ENCODE assay signal across 8 cellular contexts in genomic region chr1:155134858-155135415, GRCh38. TPM values are rescaled to one million over a fixed set of nuclear protein-coding genes. Genes with fewer than 3 reads are reported as not detected.
A peak's percentile ranks its signal among the peaks of the same experiment; 100 is the strongest.
DNase-seq lines count a peak whose midpoint lies in the region; ATAC-seq and TF ChIP-seq lines count a peak whose summit lies in the region.

No MANE protein-coding gene starts in this region.

- H3K4me3 ChIP-seq in HL-60 (replicated peaks; ENCODE audit: insufficient read depth, low read length): peak overlapping the region; percentile 79
- H3K4me3 ChIP-seq in foreskin fibroblast (ENCODE audit: low read depth in 1 of 2, low read length in 2 of 2): peak overlapping the region; percentile 54 to 89
- peak overlapping the region; percentile 77 for H3K4me3 ChIP-seq in thymus (ENCODE audit: low read length)

- TF ChIP-seq CTCF in HL-60 (IDR thresholded peaks at IDR 0.05; ENCODE audit: insufficient read depth, low read length) (no peak), foreskin fibroblast (IDR thresholded peaks at IDR 0.05; ENCODE audit: low read depth, low read length) (no peak), neural crest cell (conservative IDR thresholded peaks at IDR 0.05) (no peak)

- H3K27me3 ChIP-seq in HL-60 (ENCODE audit: insufficient read depth, poor library complexity, severe bottlenecking): no peaks in the 10 kb centered on the region
- H3K27me3 ChIP-seq in thymus (ENCODE audit: control insufficient read depth, insufficient read depth): no peaks in the 10 kb centered on the region

- peak overlapping the region; percentile 97 for H3K27ac Mint-ChIP-seq in activated T-helper 2 cell treated with anti-CD3 and anti-CD28 coated beads, Interferon-gamma antibody, Interleukin-2, Interleukin-4, amounts not matched to agents 10 μg/mL and 5 μg/mL and 100 μg/mL, durations not matched to agents 14 hours and 24 hours and 36 hours
- H3K27ac Mint-ChIP-seq in neural crest cell (ENCODE audit: unreplicated experiment): peak overlapping the region; percentile 99

- H3K27me3 Mint-ChIP-seq in activated T-helper 2 cell treated with anti-CD3 and anti-CD28 coated beads, Interferon-gamma antibody, Interleukin-2, Interleukin-4, amounts not matched to agents 10 μg/mL and 5 μg/mL and 100 μg/mL, durations not matched to agents 14 hours and 24 hours and 36 hours (ENCODE audit: low read depth): peaks cover 3% of the 10 kb centered on the region
- peaks cover 27% of the 10 kb centered on the region for H3K27me3 Mint-ChIP-seq in neural crest cell (ENCODE audit: low read depth)

- peaks cover 21% of the 10 kb centered on the region for H3K36me3 ChIP-seq in thymus (ENCODE audit: control insufficient read depth, insufficient read depth)

- H3K9me3 ChIP-seq in thymus (ENCODE audit: control insufficient read depth): no peaks in the 10 kb centered on the region

- DNase-seq in COLO829 (ENCODE audit: low spot score) (peak; percentile 92), HL-60 (ENCODE audit: low read depth in 1 of 2, low spot score in 1 of 2) (peak; percentile 73 to 75), OCI-M2 (lab: John Stamatoyannopoulos, UW; ENCODE audit: unreplicated experiment) (peak; percentile 27), foreskin fibroblast (peak; percentile 96 to 97), neural crest cell (ENCODE audit: low read depth, low spot score) (no peak)
- DNase-seq in activated T-helper 2 cell treated with anti-CD3 and anti-CD28 coated beads, Interferon-gamma antibody, Interleukin-2, Interleukin-4, amounts not matched to agents 10 μg/mL and 5 μg/mL and 100 μg/mL, durations not matched to agents 14 hours and 24 hours and 36 hours (ENCODE audit: low spot score): peak; percentile 31

- no peaks in the 10 kb centered on the region for H3K9me3 Mint-ChIP-seq in activated T-helper 2 cell treated with anti-CD3 and anti-CD28 coated beads, Interferon-gamma antibody, Interleukin-2, Interleukin-4, amounts not matched to agents 10 μg/mL and 5 μg/mL and 100 μg/mL, durations not matched to agents 14 hours and 24 hours and 36 hours
- no peaks in the 10 kb centered on the region for H3K9me3 Mint-ChIP-seq in neural crest cell

- peaks cover 19% of the 10 kb centered on the region for H3K4me1 ChIP-seq in thymus (ENCODE audit: control insufficient read depth, insufficient read depth, low read length)

- peaks cover 30% of the 10 kb centered on the region for H3K4me1 Mint-ChIP-seq in activated T-helper 2 cell treated with anti-CD3 and anti-CD28 coated beads, Interferon-gamma antibody, Interleukin-2, Interleukin-4, amounts not matched to agents 10 μg/mL and 5 μg/mL and 100 μg/mL, durations not matched to agents 14 hours and 24 hours and 36 hours (ENCODE audit: low read depth)
- H3K4me1 Mint-ChIP-seq in neural crest cell: peaks cover 62% of the 10 kb centered on the region

- H3K27ac ChIP-seq in HL-60 (replicated peaks): peak overlapping the region; percentile 82
- peak overlapping the region; percentile 98 for H3K27ac ChIP-seq in thymus (ENCODE audit: low read depth)

- ATAC-seq in HG03457 (IDR thresholded peaks at IDR 0.05; ENCODE audit: unreplicated experiment): no peak

- H3K4me3 Mint-ChIP-seq in activated T-helper 2 cell treated with anti-CD3 and anti-CD28 coated beads, Interferon-gamma antibody, Interleukin-2, Interleukin-4, amounts not matched to agents 10 μg/mL and 5 μg/mL and 100 μg/mL, durations not matched to agents 14 hours and 24 hours and 36 hours (ENCODE audit: low read depth): peak overlapping the region; percentile 91
- peak overlapping the region; percentile 99 for H3K4me3 Mint-ChIP-seq in neural crest cell

- WGBS in thymus: 59% methylated on average over 18 of the region's 18 CpGs

- intact Hi-C loops in activated T-helper 2 cell treated with anti-CD3 and anti-CD28 coated beads, Interferon-gamma antibody, Interleukin-2, Interleukin-4, amounts not matched to agents 10 μg/mL and 5 μg/mL and 100 μg/mL, durations not matched to agents 14 hours and 24 hours and 36 hours (cut with micrococcal nuclease): loop anchor here (2.0 to 5.0 kb wide), 3 partner anchors 38 to 913 kb away; partner anchors contain the start of genes KRTCAP2, TRIM46 and UBAP2L

- peaks cover 32% of the 10 kb centered on the region for H3K36me3 Mint-ChIP-seq in activated T-helper 2 cell treated with anti-CD3 and anti-CD28 coated beads, Interferon-gamma antibody, Interleukin-2, Interleukin-4, amounts not matched to agents 10 μg/mL and 5 μg/mL and 100 μg/mL, durations not matched to agents 14 hours and 24 hours and 36 hours (ENCODE audit: low read depth)
- H3K36me3 Mint-ChIP-seq in neural crest cell (ENCODE audit: low read depth): peaks cover 2% of the 10 kb centered on the region

RNA-seq across cellular contexts. Expression of gene SLC50A1, which starts 0.7 kb away (rescaled TPM):
- 56.9 and 58.0 TPM in 2 replicates for total RNA-seq in activated T-helper 2 cell treated with anti-CD3 and anti-CD28 coated beads, Interferon-gamma antibody, Interleukin-2, Interleukin-4, amounts not matched to agents 10 μg/mL and 5 μg/mL and 100 μg/mL, durations not matched to agents 14 hours and 24 hours and 36 hours
- 23.2 and 25.1 TPM in 2 replicates for total RNA-seq in neural crest cell
- 54.5 TPM for polyA plus RNA-seq in thymus

RNA-seq across cellular contexts. Expression of gene DPM3, which starts 5.4 kb away (rescaled TPM):
- 49.0 and 51.0 TPM in 2 replicates for total RNA-seq in activated T-helper 2 cell treated with anti-CD3 and anti-CD28 coated beads, Interferon-gamma antibody, Interleukin-2, Interleukin-4, amounts not matched to agents 10 μg/mL and 5 μg/mL and 100 μg/mL, durations not matched to agents 14 hours and 24 hours and 36 hours
- 77.7 and 80.0 TPM in 2 replicates for total RNA-seq in neural crest cell
- polyA plus RNA-seq in thymus: 155 TPM

RNA-seq across cellular contexts. Expression of gene EFNA1, which starts 7.3 kb away (rescaled TPM):
- total RNA-seq in activated T-helper 2 cell treated with anti-CD3 and anti-CD28 coated beads, Interferon-gamma antibody, Interleukin-2, Interleukin-4, amounts not matched to agents 10 μg/mL and 5 μg/mL and 100 μg/mL, durations not matched to agents 14 hours and 24 hours and 36 hours: 0.18 and 0.39 TPM in 2 replicates
- total RNA-seq in neural crest cell: 0.50 and 0.77 TPM in 2 replicates
- polyA plus RNA-seq in thymus: 52.6 TPM

RNA-seq across cellular contexts. Expression of gene KRTCAP2, which starts 38.2 kb away (rescaled TPM):
- 237 and 247 TPM in 2 replicates for total RNA-seq in activated T-helper 2 cell treated with anti-CD3 and anti-CD28 coated beads, Interferon-gamma antibody, Interleukin-2, Interleukin-4, amounts not matched to agents 10 μg/mL and 5 μg/mL and 100 μg/mL, durations not matched to agents 14 hours and 24 hours and 36 hours
- total RNA-seq in neural crest cell: 125 and 152 TPM in 2 replicates
- polyA plus RNA-seq in thymus: 223 TPM

RNA-seq across cellular contexts. Expression of gene TRIM46, which starts 38.7 kb away (rescaled TPM):
- total RNA-seq in activated T-helper 2 cell treated with anti-CD3 and anti-CD28 coated beads, Interferon-gamma antibody, Interleukin-2, Interleukin-4, amounts not matched to agents 10 μg/mL and 5 μg/mL and 100 μg/mL, durations not matched to agents 14 hours and 24 hours and 36 hours: 10.7 and 11.5 TPM in 2 replicates
- total RNA-seq in neural crest cell: 9.8 and 10.0 TPM in 2 replicates
- polyA plus RNA-seq in thymus: 4.3 TPM
